In genomic region chr18:61581578-61582204, GRCh38 we compare ENCODE assay signal across 8 cellular contexts.
DNase-seq lines count a peak whose midpoint lies in the region; ATAC-seq and TF ChIP-seq lines count a peak whose summit lies in the region.

No MANE protein-coding gene starts in this region.

- in situ Hi-C loops in GM13977 (cut with MboI; ENCODE audit: low pct_unique_long_range_greater_than_20kb, low sequenced_read_pairs, unreplicated experiment): loop anchor here (25.0 kb wide), 1 partner anchor 556 kb away; no protein-coding TSS in a partner anchor

- DNase-seq in GM13977 (ENCODE audit: low spot score) (peak; percentile 71), NCI-H1694 treated with DMSO at 0.1 percent for 48 hours (lab: John Stamatoyannopoulos, UW) (peak; percentile 14), islet precursor cell (peak; percentile 94)
- DNase-seq in activated CD4-positive, CD25-positive, alpha-beta regulatory T cell treated with anti-CD3 and anti-CD28 coated beads, Interleukin-2, amount 50 U/mL, for 16 hours (ENCODE audit: low read depth, low spot score): peak; percentile 33
- DNase-seq in central memory CD4-positive, alpha-beta T cell: peak; percentile 39
- peak; percentile 27 to 75 (median 43) for DNase-seq in stimulated activated CD4-positive, alpha-beta T cell treated with anti-CD3 and anti-CD28 coated beads, Interleukin-12 subunit alpha, Interleukin-12 subunit beta, amount 100 ng/mL, for 48 hours (ENCODE audit: low read depth in 2 of 3, low spot score in 1 of 3)

- ATAC-seq in HG02798 (IDR thresholded peaks at IDR 0.05; ENCODE audit: poor library complexity, unreplicated experiment) (peak; percentile 94), HG03378 (IDR thresholded peaks at IDR 0.05; ENCODE audit: unreplicated experiment) (no peak)

- TF ChIP-seq CTCF in GM13977 (IDR thresholded peaks at IDR 0.05; ENCODE audit: extremely low read depth, insufficient read depth, missing control alignments): peak; percentile 90

Comparison
In these comparisons a context has a peak if more than half of its experiments do, and no peak if none do; other contexts are left out.
1. DNase-seq: peak in every context shown above with its lines; median percentile 94 in islet precursor cell; 71 in GM13977; 43 in stimulated activated CD4-positive, alpha-beta T cell treated with anti-CD3 and anti-CD28 coated beads, Interleukin-12 subunit alpha, Interleukin-12 subunit beta, amount 100 ng/mL, for 48 hours; 39 in central memory CD4-positive, alpha-beta T cell; 33 in activated CD4-positive, CD25-positive, alpha-beta regulatory T cell treated with anti-CD3 and anti-CD28 coated beads, Interleukin-2, amount 50 U/mL, for 16 hours; 14 in NCI-H1694 treated with DMSO at 0.1 percent for 48 hours.